8 cellular contexts compared by ENCODE assay signal in genomic region chr7:102287465-102288146, GRCh38. TPM values are rescaled to one million over a fixed set of nuclear protein-coding genes. Genes with fewer than 3 reads are reported as not detected.
A peak's percentile ranks its signal among the peaks of the same experiment; 100 is the strongest.
DNase-seq lines count a peak whose midpoint lies in the region; ATAC-seq and TF ChIP-seq lines count a peak whose summit lies in the region.

No MANE protein-coding gene starts in this region.

- no TSS peak for BruUV-seq in HCT116 (replicated peaks; lab: Mats Ljungman, UMichigan)

- intact Hi-C loops in HCT116 (cut with micrococcal nuclease), result no loop called here

- no peaks in the 10 kb centered on the region for H3K9me2 ChIP-seq in HCT116 (ENCODE audit: insufficient read depth)

- under 1% methylated on average over 37 of the region's 37 CpGs for WGBS in urinary bladder

- H2AFZ ChIP-seq in HCT116 (ENCODE audit: low read depth, low read length, poor library complexity, severe bottlenecking), result no peak overlapping the region

- in situ Hi-C loops in Caki2 (cut with HindIII; ENCODE audit: low pct_unique_long_range_greater_than_20kb, low sequenced_read_pairs) (no loop called here), SK-MEL-5 (cut with HindIII; ENCODE audit: low pct_unique_long_range_greater_than_20kb, low sequenced_read_pairs) (no loop called here)

- CTCF ChIA-PET in HCT116 (lab: Charles Lee), result interaction anchor here (1.3 kb wide), 1 partner anchor 8 kb away, joined by 4 read pairs; no protein-coding TSS in a partner anchor

- RAD21 ChIA-PET in HCT116 (lab: Charles Lee; ENCODE audit: low non-redundant PET in 1 of 2, low total read pairs in 2 of 2, uncharacterized antibody in 2 of 2, unreplicated experiment in 2 of 2), result no interaction called here

- H3K36me3 ChIP-seq in HCT116 (ENCODE audit: control insufficient read depth in 1 of 2, insufficient read depth in 2 of 2, low read length in 2 of 2) (no peaks in the 10 kb centered on the region), urinary bladder (ENCODE audit: insufficient read depth) (no peaks in the 10 kb centered on the region)

- no peak for TF ChIP-seq RAD21 in HCT116 (IDR thresholded peaks at IDR 0.05; ENCODE audit: low read depth)

- peak overlapping the region; percentile 59 for H3K27ac ChIP-seq in HCT116 (ENCODE audit: low read depth, low read length)
- H3K27ac ChIP-seq in urinary bladder (ENCODE audit: low read depth), result no peak overlapping the region

- H3K4me1 Mint-ChIP-seq in effector memory CD8-positive, alpha-beta T cell (ENCODE audit: low read depth in 2 of 2), result peaks cover 17 to 28% of the 10 kb centered on the region in 2 donors

- DNase-seq in Caki2 (ENCODE audit: low read depth) (peak; percentile 41), HCT116 (ENCODE audit: low read depth, low spot score) (no peak), SK-MEL-5 (ENCODE audit: low read depth, low spot score) (peak; percentile 47), OCI-M1 (lab: John Stamatoyannopoulos, UW) (no peak)
- DNase-seq in effector memory CD8-positive, alpha-beta T cell, result no peak

- POLR2A ChIA-PET in HCT116 (lab: Charles Lee), result no interaction called here

- no peaks in the 10 kb centered on the region for H3K9me3 Mint-ChIP-seq in effector memory CD8-positive, alpha-beta T cell

- H3K27me3 ChIP-seq in HCT116 (ENCODE audit: insufficient read depth, low read length) (no peaks in the 10 kb centered on the region), mononuclear cell (ENCODE audit: insufficient read depth, low read length) (no peaks in the 10 kb centered on the region)

- H3K27me3 Mint-ChIP-seq in effector memory CD8-positive, alpha-beta T cell, result peaks cover 0 to 13% of the 10 kb centered on the region in 2 donors

- peak overlapping the region; percentile 58 to 63 for H3K4me3 Mint-ChIP-seq in effector memory CD8-positive, alpha-beta T cell

- H3K4me3 ChIP-seq in HCT116 (replicated peaks in 1 of 2; ENCODE audit: low read depth in 1 of 2, low read length in 2 of 2) (peak overlapping the region; percentile 69 to 76), mononuclear cell (ENCODE audit: low read length) (peak overlapping the region; percentile 59), urinary bladder (ENCODE audit: low read depth, low read length) (peak overlapping the region; percentile 72)

- peak overlapping the region; percentile 72 for H3K9ac ChIP-seq in HCT116 (ENCODE audit: low read length)

- H3K4me2 ChIP-seq in HCT116 (ENCODE audit: low read length), result peak overlapping the region; percentile 96

- peaks cover 7% of the 10 kb centered on the region for H3K36me3 Mint-ChIP-seq in effector memory CD8-positive, alpha-beta T cell (ENCODE audit: insufficient read depth)

- TF ChIP-seq POLR2A in HCT116 (IDR thresholded peaks at IDR 0.05; ENCODE audit: borderline replicate concordance, extremely low read depth, insufficient read depth, insufficient read length), result no peak

- peaks cover 15 to 24% of the 10 kb centered on the region in 2 experiments for H3K4me1 ChIP-seq in HCT116 (ENCODE audit: control insufficient read depth in 1 of 2, insufficient read depth in 2 of 2, low read length in 2 of 2)
- peaks cover 68% of the 10 kb centered on the region for H3K4me1 ChIP-seq in mononuclear cell (ENCODE audit: insufficient read depth, low read length)
- peaks cover 1% of the 10 kb centered on the region for H3K4me1 ChIP-seq in urinary bladder (ENCODE audit: insufficient read depth)

- no peaks in the 10 kb centered on the region for H3K9me3 ChIP-seq in HCT116 (ENCODE audit: control insufficient read depth in 1 of 2, insufficient read depth in 1 of 2, low read depth in 1 of 2, low read length in 2 of 2)
- no peaks in the 10 kb centered on the region for H3K9me3 ChIP-seq in mononuclear cell (ENCODE audit: low read depth, low read length)

- ATAC-seq in HCT116 (peak; percentile 68), GM18870 (IDR thresholded peaks at IDR 0.05; ENCODE audit: unreplicated experiment) (no peak)
- peak; percentile 11 for ATAC-seq in effector memory CD8-positive, alpha-beta T cell (replicated peaks)

- no peak for TF ChIP-seq CTCF in HCT116 (IDR thresholded peaks at IDR 0.05 in 2 of 3, conservative IDR thresholded peaks at IDR 0.05 in 1 of 3; ENCODE audit: borderline replicate concordance in 1 of 3, insufficient read depth in 1 of 3, low read depth in 2 of 3, low read length in 2 of 3)

- no peaks in the 10 kb centered on the region for H4K20me1 ChIP-seq in HCT116 (ENCODE audit: insufficient read depth)

- no peak overlapping the region for H3K27ac Mint-ChIP-seq in effector memory CD8-positive, alpha-beta T cell

- peaks cover 6% of the 10 kb centered on the region; the same call in 1 of the 2 replicates for H3K79me2 ChIP-seq in HCT116 (ENCODE audit: insufficient read depth, low read length)

TF ChIP-seq in HCT116, 20 proteins besides CTCF, POLR2A, EP300 and RAD21:
- TF ChIP-seq SP1 (IDR thresholded peaks at IDR 0.05; ENCODE audit: low read depth) (no peak), YY1 (IDR thresholded peaks at IDR 0.05; ENCODE audit: extremely low read depth, insufficient replicate concordance, low read depth, low read length) (peak; percentile 41), MAX (IDR thresholded peaks at IDR 0.05) (no peak), EGR1 (IDR thresholded peaks at IDR 0.05; ENCODE audit: low read depth) (no peak), JUND (IDR thresholded peaks at IDR 0.05) (no peak)

RNA-seq across cellular contexts. Expression of gene SH2B2, which starts 0.9 kb away (rescaled TPM):
- 7.0 and 16.5 TPM in 2 replicates for total RNA-seq in Caki2 (2014; rRNA removed; shearing (Covaris generic); ENCODE audit: low replicate concordance)
- total RNA-seq in HCT116 (2021; ENCODE audit: unreplicated experiment), result 11.8 TPM
- 7.6 and 9.1 TPM in 2 replicates for polyA plus RNA-seq in HCT116 (2012)
- 2.5 and 4.5 TPM in 2 replicates for total RNA-seq in SK-MEL-5 (2014; rRNA removed; shearing (Covaris generic))
- 21.2 and 21.9 TPM in 2 replicates for polyA plus RNA-seq in SK-MEL-5 (2015; cell fraction: cytosol; rRNA removed)
- polyA plus RNA-seq in SK-MEL-5 (2015; cell fraction: nucleus; rRNA removed), result 2.2 and 6.9 TPM in 2 replicates
- 9.2 TPM for total RNA-seq in mononuclear cell
- 1.8 TPM for total RNA-seq in urinary bladder
- polyA plus RNA-seq in urinary bladder, result 5.3 TPM

Comparison
In these comparisons a context has a peak if more than half of its experiments do, and no peak if none do; other contexts are left out.
1. DNase-seq: peak in Caki2 (single experiment) and SK-MEL-5 (single experiment); none in HCT116 (single experiment), effector memory CD8-positive, alpha-beta T cell (0 of 3) and OCI-M1 (single experiment).
2. Peak in every context shown above with its lines, with median percentiles within 50 percentile points of each other: H3K4me3 ChIP-seq.